8 cellular contexts compared by ENCODE assay signal in the genomic region with DNA sequence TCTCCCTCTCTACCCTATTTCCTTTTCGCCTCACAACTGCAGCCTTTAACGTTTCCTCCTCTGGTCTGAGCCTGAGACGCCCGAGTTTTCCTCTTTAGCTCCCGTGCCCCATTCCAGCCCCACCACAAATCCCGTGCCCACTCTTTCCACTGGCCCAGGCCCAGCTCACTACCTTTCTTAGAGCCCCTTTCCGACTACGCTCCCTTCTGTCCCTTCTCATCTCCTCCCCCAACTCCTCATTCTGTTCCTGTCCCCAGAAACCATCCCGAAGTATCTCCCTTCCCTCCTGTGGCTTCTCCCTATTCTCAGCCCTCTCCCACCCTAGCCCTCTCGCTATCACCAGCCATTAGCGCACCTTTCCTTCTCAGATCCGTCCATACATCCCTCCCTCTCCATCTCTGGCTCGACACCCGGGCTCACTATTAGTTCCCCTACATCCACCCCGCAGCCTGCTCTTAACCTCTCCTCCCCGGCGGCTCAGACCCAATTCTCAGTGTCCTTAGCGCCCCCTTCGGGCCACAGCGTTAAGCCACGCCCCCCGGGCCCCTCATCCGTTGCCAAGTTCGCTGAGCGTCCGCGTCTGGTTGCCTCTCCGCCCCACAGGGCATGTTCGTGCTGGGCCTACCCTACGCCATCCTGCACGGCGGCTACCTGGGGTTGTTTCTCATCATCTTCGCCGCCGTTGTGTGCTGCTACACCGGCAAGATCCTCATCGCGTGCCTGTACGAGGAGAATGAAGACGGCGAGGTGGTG. TPM values are rescaled to one million over a fixed set of nuclear protein-coding genes. Genes with fewer than 3 reads are reported as not detected.
A peak's percentile ranks its signal among the peaks of the same experiment; 100 is the strongest.
DNase-seq lines count a peak whose midpoint lies in the region; ATAC-seq, FAIRE-seq and TF ChIP-seq lines count a peak whose summit lies in the region.

No MANE protein-coding gene starts in this region.

- FAIRE-seq in H54 (lab: Jason Lieb, UNC), result no peak

- no peak overlapping the region for H2AFZ ChIP-seq in osteoblast (ENCODE audit: low read length)

- H3K4me2 ChIP-seq in osteoblast (ENCODE audit: insufficient read depth, low read length), result no peak overlapping the region

- no peaks in the 10 kb centered on the region for H3K79me2 ChIP-seq in osteoblast (ENCODE audit: insufficient read depth, low read length)

- intact Hi-C loops in body of pancreas (cut with DNase I), result no loop called here

- no peak for TF ChIP-seq POLR2A in body of pancreas (IDR thresholded peaks at IDR 0.05)
- no peak for TF ChIP-seq POLR2A in H54 (IDR thresholded peaks at IDR 0.05; ENCODE audit: low read depth, low read length)

- TF ChIP-seq CTCF in GM12872 (IDR thresholded peaks at IDR 0.05; ENCODE audit: insufficient read depth, low read depth, low read length), result peak; percentile 43
- TF ChIP-seq CTCF in RWPE2 (IDR thresholded peaks at IDR 0.05; ENCODE audit: poor library complexity, severe bottlenecking), result peak; percentile 49
- no peak for TF ChIP-seq CTCF in body of pancreas (IDR thresholded peaks at IDR 0.05)
- TF ChIP-seq CTCF in osteoblast (IDR thresholded peaks at IDR 0.05; ENCODE audit: extremely low read depth, low read depth, low read length), result peak; percentile 26

- H3K27ac ChIP-seq in RWPE2 (ENCODE audit: poor library complexity, severe bottlenecking) (no peak overlapping the region), body of pancreas (no peak overlapping the region), osteoblast (ENCODE audit: low read depth, low read length) (no peak overlapping the region)

- peaks cover 3% of the 10 kb centered on the region for H4K20me1 ChIP-seq in osteoblast (ENCODE audit: insufficient read depth, low read length)

- no peak for ATAC-seq in RWPE2 (ENCODE audit: low read depth)
- no peak for ATAC-seq in body of pancreas

- H3K36me3 ChIP-seq in RWPE2 (ENCODE audit: low read depth) (no peaks in the 10 kb centered on the region), body of pancreas (replicated peaks in 1 of 2; ENCODE audit: insufficient read depth in 1 of 2, low read depth in 2 of 2) (no peaks in the 10 kb centered on the region), osteoblast (ENCODE audit: insufficient read depth, low read length) (no peaks in the 10 kb centered on the region)

- WGBS in body of pancreas, 2 donors, result 2 to 3% methylated on average over 22 to 41 of the region's 41 CpGs

- H3K4me3 ChIP-seq in RWPE2 (ENCODE audit: severe bottlenecking) (no peak overlapping the region), body of pancreas (no peak overlapping the region), osteoblast (ENCODE audit: insufficient read depth, low read length) (no peak overlapping the region)

- H3K27me3 ChIP-seq in RWPE2 (ENCODE audit: insufficient read depth, poor library complexity, severe bottlenecking) (peaks cover 100% of the 10 kb centered on the region), body of pancreas (peaks cover 0 to 78% of the 10 kb centered on the region in 2 donors), osteoblast (ENCODE audit: insufficient read depth, low read length) (peaks cover 96% of the 10 kb centered on the region)

- H3K9me3 ChIP-seq in RWPE2 (ENCODE audit: severe bottlenecking) (no peaks in the 10 kb centered on the region), body of pancreas (no peaks in the 10 kb centered on the region), osteoblast (ENCODE audit: low read depth, low read length) (no peaks in the 10 kb centered on the region)

- H3K4me1 ChIP-seq in RWPE2 (ENCODE audit: insufficient read depth, poor library complexity, severe bottlenecking) (no peaks in the 10 kb centered on the region), body of pancreas (peaks cover 30% of the 10 kb centered on the region), osteoblast (ENCODE audit: insufficient read depth, low read length) (peaks cover 8% of the 10 kb centered on the region)

- DNase-seq in RWPE2 (ENCODE audit: low spot score) (peak; percentile 67), body of pancreas (peak in 3 of 4 donors; percentile 8 to 33 (median 28)), osteoblast (ENCODE audit: insufficient read length, low spot score, missing footprints) (peak; percentile 85), LoVo (ENCODE audit: low spot score) (no peak), mesenteric fat pad (ENCODE audit: low spot score) (no peak), H54 (ENCODE audit: insufficient read length, low spot score) (no peak), DMS153 (lab: John Stamatoyannopoulos, UW) (no peak)

RNA-seq across cellular contexts. Expression of a gene that starts 2.7 kb away (rescaled TPM):
- not detected for total RNA-seq in body of pancreas
- total RNA-seq in osteoblast, result not detected in 2 replicates
- total RNA-seq in mesenteric fat pad, result not detected

RNA-seq across cellular contexts. Expression of a gene that starts 21.2 kb away (rescaled TPM):
- total RNA-seq in body of pancreas (1 to 10 TPM; 4.9 to 7.9 TPM), osteoblast (5.8 and 6.2 TPM in 2 replicates), mesenteric fat pad (6.3 TPM)

Comparison
In these comparisons a context has a peak if more than half of its experiments do, and no peak if none do; other contexts are left out.
1. CTCF ChIP-seq: peak in GM12872 (single experiment), RWPE2 (single experiment) and osteoblast (single experiment); none in body of pancreas (0 of 7).
2. DNase-seq: peak in RWPE2 (single experiment), body of pancreas (3 of 4) and osteoblast (single experiment); none in LoVo (single experiment), mesenteric fat pad (single experiment), H54 (single experiment) and DMS153 (single experiment).